Comparison of ENCODE assay signal across 12 cellular contexts in the genomic region with DNA sequence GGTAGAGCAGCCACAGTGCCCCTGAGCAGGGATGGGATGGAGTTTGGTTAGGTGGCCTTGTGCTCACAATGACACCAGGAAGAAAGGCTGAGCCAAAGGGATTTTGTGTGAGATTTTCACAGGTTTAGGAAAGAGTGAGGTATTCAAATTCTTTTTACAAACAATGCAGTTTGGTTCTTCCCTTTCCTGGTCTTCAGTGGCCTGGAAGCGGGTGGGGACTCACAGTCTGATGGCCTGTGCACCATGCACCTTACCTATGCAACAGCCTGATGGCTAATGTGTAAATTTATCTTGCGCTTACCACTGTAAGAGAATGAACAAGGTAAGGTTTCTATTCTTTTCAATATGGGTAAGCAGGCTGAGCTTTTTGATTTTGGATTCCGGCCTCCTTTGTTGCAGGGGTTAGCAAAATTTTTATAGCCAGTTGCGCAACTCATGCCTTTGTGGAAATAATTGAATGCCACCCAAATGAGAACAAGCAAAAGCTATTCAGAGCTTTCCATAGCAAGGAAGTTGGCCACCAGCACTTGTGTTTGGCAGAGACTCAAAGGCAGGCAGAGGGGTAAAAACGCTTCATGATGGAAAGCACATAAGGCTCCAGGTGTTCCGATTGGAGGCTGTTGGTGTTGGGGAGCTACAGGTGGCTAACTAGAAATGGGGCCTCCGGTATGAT. TPM values are rescaled to one million over a fixed set of nuclear protein-coding genes. Genes with fewer than 3 reads are reported as not detected.
DNase-seq lines count a peak whose midpoint lies in the region; ATAC-seq and TF ChIP-seq lines count a peak whose summit lies in the region.
"Had no signal": no experiment of that assay in that cellular context is flagged by ENCODE, and none has a peak within 500 bp of the region (broad histone marks: within the 10 kb centered on the region; RNA-seq: fewer than 3 reads in every experiment).

No MANE protein-coding gene starts in this region.

- H3K4me2 ChIP-seq in osteoblast (ENCODE audit: insufficient read depth, low read length): peak overlapping the region; percentile 7

- H3K4me3 Mint-ChIP-seq in natural killer cell treated with Interleukin-12 subunit alpha and Interleukin-12 subunit beta and Interleukin-15 and Interleukin-18, amount 100 ng/mL, for 72 hours: no peak overlapping the region
- no peak overlapping the region for H3K4me3 Mint-ChIP-seq in naive thymus-derived CD8-positive, alpha-beta T cell
- H3K4me3 Mint-ChIP-seq: activated T-helper 17 cell treated with anti-CD3 and anti-CD28 coated beads, Interleukin-2, amount 50 U/mL, for 72 hours; CD8-positive, alpha-beta memory T cell; T-helper 2 cell treated with Interferon-gamma antibody and Interleukin-4, amounts not matched to agents 5 μg/mL and 100 μg/mL, for 36 hours had no signal

- peak; percentile 69 for DNase-seq in DMS153 (lab: John Stamatoyannopoulos, UW)
- peak; percentile 54 for DNase-seq in NCI-H1092 treated with DMSO at 0.1 percent for 48 hours (lab: John Stamatoyannopoulos, UW)
- DNase-seq in fibroblast of gingiva (ENCODE audit: low read depth): peak; percentile 80
- DNase-seq in osteoblast (ENCODE audit: insufficient read length, low spot score, missing footprints): no peak
- no peak for DNase-seq in natural killer cell treated with Interleukin-12 subunit alpha and Interleukin-12 subunit beta and Interleukin-15 and Interleukin-18, amount 100 ng/mL, for 72 hours (ENCODE audit: low spot score)
- no peak for DNase-seq in AG08396 (ENCODE audit: low spot score)
- no peak for DNase-seq in RKO (ENCODE audit: low spot score)
- DNase-seq in naive thymus-derived CD8-positive, alpha-beta T cell: no peak
- DNase-seq: activated CD4-positive, alpha-beta T cell treated with anti-CD3 and anti-CD28 coated beads, Interleukin-2, amount 50 U/mL, for 4 hours; CD8-positive, alpha-beta memory T cell had no signal

- peaks cover 37 to 43% of the 10 kb centered on the region in 2 donors for H3K27me3 Mint-ChIP-seq in natural killer cell treated with Interleukin-12 subunit alpha and Interleukin-12 subunit beta and Interleukin-15 and Interleukin-18, amount 100 ng/mL, for 72 hours
- H3K27me3 Mint-ChIP-seq in naive thymus-derived CD8-positive, alpha-beta T cell: peaks cover 0 to 3% (median 0%) of the 10 kb centered on the region in 5 donors
- H3K27me3 Mint-ChIP-seq: activated T-helper 17 cell treated with anti-CD3 and anti-CD28 coated beads, Interleukin-2, amount 50 U/mL, for 72 hours had no signal

- POLR2A ChIA-PET in naive thymus-derived CD8-positive, alpha-beta T cell (lab: Charles Lee): no interaction called here

- H3K36me3 Mint-ChIP-seq in natural killer cell treated with Interleukin-12 subunit alpha and Interleukin-12 subunit beta and Interleukin-15 and Interleukin-18, amount 100 ng/mL, for 72 hours: peaks cover 27% of the 10 kb centered on the region
- H3K36me3 Mint-ChIP-seq in naive thymus-derived CD8-positive, alpha-beta T cell: peaks cover 0 to 31% (median 20%) of the 10 kb centered on the region in 3 donors

- H2AFZ ChIP-seq in osteoblast (ENCODE audit: low read length): no peak overlapping the region

- H3K4me3 ChIP-seq in osteoblast (ENCODE audit: insufficient read depth, low read length): no peak overlapping the region

- no peaks in the 10 kb centered on the region for H4K20me1 ChIP-seq in osteoblast (ENCODE audit: insufficient read depth, low read length)

- ATAC-seq in natural killer cell treated with Interleukin-12 subunit alpha and Interleukin-12 subunit beta and Interleukin-15 and Interleukin-18, amount 100 ng/mL, for 72 hours: no peak
- no peak for ATAC-seq in naive thymus-derived CD8-positive, alpha-beta T cell
- ATAC-seq: activated T-helper 17 cell treated with anti-CD3 and anti-CD28 coated beads, Interleukin-2, amount 50 U/mL, for 72 hours had no signal

- H3K9me3 Mint-ChIP-seq in natural killer cell treated with Interleukin-12 subunit alpha and Interleukin-12 subunit beta and Interleukin-15 and Interleukin-18, amount 100 ng/mL, for 72 hours: peaks cover 9% of the 10 kb centered on the region
- H3K9me3 Mint-ChIP-seq in naive thymus-derived CD8-positive, alpha-beta T cell: peaks cover 0 to 30% (median 17%) of the 10 kb centered on the region in 9 donors

- H3K79me2 ChIP-seq in osteoblast (ENCODE audit: insufficient read depth, low read length): no peaks in the 10 kb centered on the region

- no peak overlapping the region for H3K27ac ChIP-seq in osteoblast (ENCODE audit: low read depth, low read length)

- H3K36me3 ChIP-seq in osteoblast (ENCODE audit: insufficient read depth, low read length): no peaks in the 10 kb centered on the region

- H3K4me1 Mint-ChIP-seq in natural killer cell treated with Interleukin-12 subunit alpha and Interleukin-12 subunit beta and Interleukin-15 and Interleukin-18, amount 100 ng/mL, for 72 hours (ENCODE audit: low read depth in 2 of 2): peaks cover 5 to 6% of the 10 kb centered on the region in 2 donors
- peaks cover 0 to 6% (median 2%) of the 10 kb centered on the region in 4 donors for H3K4me1 Mint-ChIP-seq in naive thymus-derived CD8-positive, alpha-beta T cell
- H3K4me1 Mint-ChIP-seq: activated T-helper 17 cell treated with anti-CD3 and anti-CD28 coated beads, Interleukin-2, amount 50 U/mL, for 72 hours; CD8-positive, alpha-beta memory T cell had no signal

- H3K4me1 ChIP-seq in osteoblast (ENCODE audit: insufficient read depth, low read length): peaks cover 25% of the 10 kb centered on the region

- H3K9me3 ChIP-seq in osteoblast (ENCODE audit: low read depth, low read length): peaks cover 3% of the 10 kb centered on the region

- no peak overlapping the region for H3K27ac Mint-ChIP-seq in natural killer cell treated with Interleukin-12 subunit alpha and Interleukin-12 subunit beta and Interleukin-15 and Interleukin-18, amount 100 ng/mL, for 72 hours
- no peak overlapping the region for H3K27ac Mint-ChIP-seq in naive thymus-derived CD8-positive, alpha-beta T cell
- H3K27ac Mint-ChIP-seq: activated T-helper 17 cell treated with anti-CD3 and anti-CD28 coated beads, Interleukin-2, amount 50 U/mL, for 72 hours; T-helper 2 cell treated with Interferon-gamma antibody and Interleukin-4, amounts not matched to agents 5 μg/mL and 100 μg/mL, for 36 hours had no signal

- TF ChIP-seq CTCF in osteoblast (IDR thresholded peaks at IDR 0.05; ENCODE audit: extremely low read depth, low read depth, low read length): no peak

- no peaks in the 10 kb centered on the region for H3K27me3 ChIP-seq in osteoblast (ENCODE audit: insufficient read depth, low read length)

RNA-seq across cellular contexts. Expression of a gene that starts 23.8 kb away (rescaled TPM):
- total RNA-seq in osteoblast: 0.36 and 0.88 TPM in 2 replicates
- total RNA-seq in natural killer cell treated with Interleukin-12 subunit alpha and Interleukin-12 subunit beta and Interleukin-15 and Interleukin-18, amount 100 ng/mL, for 72 hours: not detected
- total RNA-seq in naive thymus-derived CD8-positive, alpha-beta T cell: not detected
- not detected for polyA plus RNA-seq in naive thymus-derived CD8-positive, alpha-beta T cell
- polyA plus RNA-seq: CD8-positive, alpha-beta memory T cell had no signal

Comparison
In these comparisons a context has a peak if more than half of its experiments do, and no peak if none do; other contexts are left out.
1. DNase-seq: peak in DMS153 (single experiment), NCI-H1092 treated with DMSO at 0.1 percent for 48 hours (single experiment) and fibroblast of gingiva (single experiment); none in osteoblast (single experiment), natural killer cell treated with Interleukin-12 subunit alpha and Interleukin-12 subunit beta and Interleukin-15 and Interleukin-18, amount 100 ng/mL, for 72 hours (single experiment), AG08396 (single experiment), RKO (single experiment) and naive thymus-derived CD8-positive, alpha-beta T cell (0 of 10).